In the genomic region with DNA sequence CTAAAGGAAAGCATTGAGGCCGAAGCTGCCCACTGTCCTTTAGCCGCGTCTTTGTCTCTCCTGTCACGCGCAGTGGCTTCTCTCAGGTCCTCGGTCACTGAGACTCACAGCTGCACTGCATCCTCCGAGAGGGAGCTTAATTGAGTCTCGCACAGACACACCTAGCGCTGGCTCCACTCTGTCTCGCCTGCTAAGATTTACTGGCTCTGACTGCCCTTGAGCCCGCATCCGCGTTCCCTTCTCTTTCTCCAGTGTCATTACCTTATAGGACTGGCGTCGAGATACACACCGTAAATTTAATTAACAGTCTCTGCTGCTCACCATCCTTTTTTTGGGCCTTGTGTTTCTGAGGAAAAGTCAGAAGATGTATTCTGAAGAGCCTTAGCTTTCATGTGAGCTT, we compare ENCODE assay signal across 19 cellular contexts. TPM values are rescaled to one million over a fixed set of nuclear protein-coding genes. Genes with fewer than 3 reads are reported as not detected.
A peak's percentile ranks its signal among the peaks of the same experiment; 100 is the strongest.
DNase-seq lines count a peak whose midpoint lies in the region; ATAC-seq and TF ChIP-seq lines count a peak whose summit lies in the region.
"Had no signal": no experiment of that assay in that cellular context is flagged by ENCODE, and none has a peak within 500 bp of the region (broad histone marks: within the 10 kb centered on the region; RNA-seq: fewer than 3 reads in every experiment).

No MANE protein-coding gene starts in this region.

- no peak overlapping the region for H3K4me3 ChIP-seq in tibial artery
- H3K4me3 ChIP-seq: coronary artery, GM12878, pancreas had no signal

- H3K4me1 ChIP-seq in tibial artery, result no peaks in the 10 kb centered on the region
- H3K4me1 ChIP-seq: Caco-2, pancreas had no signal

- intact Hi-C loops in tibial artery (cut with DNase I; ENCODE audit: low total_unique reads), result no loop called here

- H3K36me3 Mint-ChIP-seq in mesothelial cell of epicardium, result peaks cover 31% of the 10 kb centered on the region
- H3K36me3 Mint-ChIP-seq in stimulated activated memory B cell treated with anti-CD40 and anti-IgM and Interleukin-4, amounts not matched to agents 10 μg/mL and 1 μg/mL and 100 μg/mL, for 72 hours, result peaks cover 46% of the 10 kb centered on the region

- no peak overlapping the region for H3K4me3 Mint-ChIP-seq in mesothelial cell of epicardium
- no peak overlapping the region for H3K4me3 Mint-ChIP-seq in stimulated activated memory B cell treated with anti-CD40 and anti-IgM and Interleukin-4, amounts not matched to agents 10 μg/mL and 1 μg/mL and 100 μg/mL, for 72 hours
- H3K4me3 Mint-ChIP-seq: T-cell had no signal

- peaks cover 27 to 90% (median 52%) of the 10 kb centered on the region in 3 donors for H3K36me3 ChIP-seq in tibial artery

- H3K27me3 ChIP-seq in tibial artery, result no peaks in the 10 kb centered on the region
- H3K27me3 ChIP-seq: pancreas had no signal

- no peak overlapping the region for H3K27ac ChIP-seq in tibial artery
- H3K27ac ChIP-seq: coronary artery, pancreas had no signal

- H3K27me3 Mint-ChIP-seq in mesothelial cell of epicardium (ENCODE audit: low read depth), result no peaks in the 10 kb centered on the region
- H3K27me3 Mint-ChIP-seq in stimulated activated memory B cell treated with anti-CD40 and anti-IgM and Interleukin-4, amounts not matched to agents 10 μg/mL and 1 μg/mL and 100 μg/mL, for 72 hours, result no peaks in the 10 kb centered on the region
- H3K27me3 Mint-ChIP-seq: T-cell had no signal

- peak overlapping the region; percentile 26 for H3K27ac Mint-ChIP-seq in mesothelial cell of epicardium
- H3K27ac Mint-ChIP-seq in stimulated activated memory B cell treated with anti-CD40 and anti-IgM and Interleukin-4, amounts not matched to agents 10 μg/mL and 1 μg/mL and 100 μg/mL, for 72 hours, result peak overlapping the region; percentile 20
- H3K27ac Mint-ChIP-seq: T-cell had no signal

- in situ Hi-C loops in GM13977 (cut with MboI; ENCODE audit: low pct_unique_long_range_greater_than_20kb, low sequenced_read_pairs, unreplicated experiment), result loop anchor here (10.0 kb wide), 1 partner anchor 113 kb away; no protein-coding TSS in a partner anchor

- no peaks in the 10 kb centered on the region for H3K9me3 Mint-ChIP-seq in mesothelial cell of epicardium
- no peaks in the 10 kb centered on the region for H3K9me3 Mint-ChIP-seq in stimulated activated memory B cell treated with anti-CD40 and anti-IgM and Interleukin-4, amounts not matched to agents 10 μg/mL and 1 μg/mL and 100 μg/mL, for 72 hours
- H3K9me3 Mint-ChIP-seq: T-cell had no signal

- H3K4me1 Mint-ChIP-seq in mesothelial cell of epicardium, result peaks cover 3% of the 10 kb centered on the region
- H3K4me1 Mint-ChIP-seq in stimulated activated memory B cell treated with anti-CD40 and anti-IgM and Interleukin-4, amounts not matched to agents 10 μg/mL and 1 μg/mL and 100 μg/mL, for 72 hours, result peaks cover 15% of the 10 kb centered on the region

- no peak for ATAC-seq in stimulated activated memory B cell treated with anti-CD40 and anti-IgM and Interleukin-4, amounts not matched to agents 10 μg/mL and 1 μg/mL and 100 μg/mL, for 72 hours
- ATAC-seq: GM12878, left colon, pancreas, T-cell had no signal

- H3K9me3 ChIP-seq in tibial artery, result no peaks in the 10 kb centered on the region
- H3K9me3 ChIP-seq: Caco-2, pancreas had no signal

- peak; percentile 45 for DNase-seq in activated effector memory CD4-positive, alpha-beta T cell treated with anti-CD3 and anti-CD28 coated beads, Interleukin-2, amount 50 U/mL, for 16 hours
- DNase-seq in activated effector memory CD4-positive, alpha-beta T cell treated with Interleukin-2 at 50 U/mL for 16 hours, result no peak
- DNase-seq in NCI-H69 (lab: John Stamatoyannopoulos, UW), result peak; percentile 24
- DNase-seq in mesothelial cell of epicardium (ENCODE audit: low spot score in 2 of 2, unreplicated experiment in 2 of 2), result no peak
- DNase-seq in GM13977 (ENCODE audit: low spot score), result no peak
- no peak for DNase-seq in central memory CD4-positive, alpha-beta T cell
- no peak for DNase-seq in tibial artery
- DNase-seq: activated naive CD4-positive, alpha-beta T cell treated with Interleukin-2 at 50 U/mL for 16 hours; AML-193; Caco-2; foreskin melanocyte; IMR-90; left colon; pancreas; small intestine had no signal

- TF ChIP-seq CTCF in mesothelial cell of epicardium (IDR thresholded peaks at IDR 0.05; ENCODE audit: unreplicated experiment), result no peak
- TF ChIP-seq CTCF in GM13977 (IDR thresholded peaks at IDR 0.05; ENCODE audit: extremely low read depth, insufficient read depth, missing control alignments), result no peak
- TF ChIP-seq CTCF in tibial artery (IDR thresholded peaks at IDR 0.05), result no peak

RNA-seq across cellular contexts. Expression of a gene that starts 58.1 kb away (rescaled TPM):
- 67.4 to 68.5 TPM (median 68.0 TPM) in 3 replicates for total RNA-seq in mesothelial cell of epicardium

Comparison
In these comparisons a context has a peak if more than half of its experiments do, and no peak if none do; other contexts are left out.
1. DNase-seq: peak in activated effector memory CD4-positive, alpha-beta T cell treated with anti-CD3 and anti-CD28 coated beads, Interleukin-2, amount 50 U/mL, for 16 hours (single experiment) and NCI-H69 (single experiment); none in activated effector memory CD4-positive, alpha-beta T cell treated with Interleukin-2 at 50 U/mL for 16 hours (single experiment), mesothelial cell of epicardium (0 of 2), GM13977 (single experiment), central memory CD4-positive, alpha-beta T cell (single experiment) and tibial artery (0 of 2).